Comparison of ENCODE assay signal across 9 cellular contexts in genomic region chr12:75964150-75964549, GRCh38.
DNase-seq lines count a peak whose midpoint lies in the region; ATAC-seq and TF ChIP-seq lines count a peak whose summit lies in the region.
"Had no signal": no experiment of that assay in that cellular context is flagged by ENCODE, and none has a peak within 500 bp of the region (broad histone marks: within the 10 kb centered on the region; RNA-seq: fewer than 3 reads in every experiment).

No MANE protein-coding gene starts in this region.

- no peak overlapping the region for H3K56ac ChIP-seq in mesendoderm (ENCODE audit: low read length)

- no peaks in the 10 kb centered on the region for H3K36me3 ChIP-seq in mesendoderm (ENCODE audit: control insufficient read depth, insufficient read depth, low read length)

- no peak overlapping the region for H3K4me3 ChIP-seq in mesendoderm (ENCODE audit: low read length)

- H3K36me3 Mint-ChIP-seq in activated B cell treated with CpG ODN at 0.5 μM for 24 hours (ENCODE audit: low read depth) = no peaks in the 10 kb centered on the region
- no peaks in the 10 kb centered on the region for H3K36me3 Mint-ChIP-seq in stimulated activated effector memory CD8-positive, alpha-beta T cell treated with anti-CD3 and anti-CD28 coated beads, Interleukin-12 subunit alpha, Interleukin-12 subunit beta, amount 100 ng/mL, for 72 hours

- H3K4me1 Mint-ChIP-seq in activated B cell treated with CpG ODN at 0.5 μM for 24 hours = peaks cover 8% of the 10 kb centered on the region
- H3K4me1 Mint-ChIP-seq in stimulated activated effector memory CD8-positive, alpha-beta T cell treated with anti-CD3 and anti-CD28 coated beads, Interleukin-12 subunit alpha, Interleukin-12 subunit beta, amount 100 ng/mL, for 72 hours = peaks cover 43% of the 10 kb centered on the region

- H3K27me3 ChIP-seq in mesendoderm (ENCODE audit: insufficient read depth, low read length, poor library complexity) = no peaks in the 10 kb centered on the region

- peaks cover 8% of the 10 kb centered on the region for H3K4me1 ChIP-seq in mesendoderm (ENCODE audit: control insufficient read depth, low read depth, low read length)

- H3K9me3 Mint-ChIP-seq in activated B cell treated with CpG ODN at 0.5 μM for 24 hours = no peaks in the 10 kb centered on the region
- H3K9me3 Mint-ChIP-seq in stimulated activated effector memory CD8-positive, alpha-beta T cell treated with anti-CD3 and anti-CD28 coated beads, Interleukin-12 subunit alpha, Interleukin-12 subunit beta, amount 100 ng/mL, for 72 hours = no peaks in the 10 kb centered on the region

- no peak overlapping the region for H2BK5ac ChIP-seq in mesendoderm (ENCODE audit: low read length)

- no peak overlapping the region for H3K9ac ChIP-seq in mesendoderm (ENCODE audit: low read length)

- H3K4me3 Mint-ChIP-seq in activated B cell treated with CpG ODN at 0.5 μM for 24 hours = no peak overlapping the region
- no peak overlapping the region for H3K4me3 Mint-ChIP-seq in stimulated activated effector memory CD8-positive, alpha-beta T cell treated with anti-CD3 and anti-CD28 coated beads, Interleukin-12 subunit alpha, Interleukin-12 subunit beta, amount 100 ng/mL, for 72 hours

- no peak overlapping the region for H4K5ac ChIP-seq in mesendoderm (ENCODE audit: low read length)

- H3K18ac ChIP-seq in mesendoderm (ENCODE audit: low read length) = no peak overlapping the region

- H2BK15ac ChIP-seq in mesendoderm (replicated peaks; ENCODE audit: low read depth) = no peak overlapping the region

- intact Hi-C loops in activated B cell treated with CpG ODN at 0.5 μM for 24 hours (cut with micrococcal nuclease) = no loop called here

- no peak overlapping the region for H3K27ac ChIP-seq in mesendoderm (ENCODE audit: low read depth, low read length)

- POLR2A ChIA-PET in activated B cell treated with CpG ODN at 0.5 μM for 24 hours (lab: Charles Lee) = no interaction called here

- TF ChIP-seq CTCF in activated B cell treated with CpG ODN at 0.5 μM for 24 hours (IDR thresholded peaks at IDR 0.05) = no peak

- no peak overlapping the region for H2AK5ac ChIP-seq in mesendoderm (ENCODE audit: low read length)

- H3K27ac Mint-ChIP-seq in activated B cell treated with CpG ODN at 0.5 μM for 24 hours = no peak overlapping the region
- H3K27ac Mint-ChIP-seq in stimulated activated effector memory CD8-positive, alpha-beta T cell treated with anti-CD3 and anti-CD28 coated beads, Interleukin-12 subunit alpha, Interleukin-12 subunit beta, amount 100 ng/mL, for 72 hours = peak overlapping the region; percentile 12

- DNase-seq in activated B cell treated with CpG ODN at 0.5 μM for 24 hours (no peak), dedifferentiated amniotic fluid mesenchymal stem cell (ENCODE audit: extremely low spot score) (no peak), mesendoderm (no peak)
- no peak for DNase-seq in stimulated activated effector memory CD8-positive, alpha-beta T cell treated with anti-CD3 and anti-CD28 coated beads, Interleukin-12 subunit alpha, Interleukin-12 subunit beta, amount 100 ng/mL, for 72 hours (ENCODE audit: low spot score in 2 of 2)
- DNase-seq: mammary epithelial cell, NCI-H2171 had no signal

- no peak overlapping the region for H4K8ac ChIP-seq in mesendoderm (ENCODE audit: low read depth, low read length)

- CTCF ChIA-PET in activated B cell treated with CpG ODN at 0.5 μM for 24 hours (lab: Charles Lee) = no interaction called here

- H3K4ac ChIP-seq in mesendoderm (ENCODE audit: low read depth, low read length) = no peak overlapping the region

- peak; percentile 73 for ATAC-seq in GM19351 (IDR thresholded peaks at IDR 0.05; ENCODE audit: unreplicated experiment)
- peak; percentile 44 for ATAC-seq in HG03469 (IDR thresholded peaks at IDR 0.05; ENCODE audit: unreplicated experiment)
- ATAC-seq in activated B cell treated with CpG ODN at 0.5 μM for 24 hours (ENCODE audit: low read depth) = peak; percentile 85
- peak; percentile 40 for ATAC-seq in stimulated activated effector memory CD8-positive, alpha-beta T cell treated with anti-CD3 and anti-CD28 coated beads, Interleukin-12 subunit alpha, Interleukin-12 subunit beta, amount 100 ng/mL, for 72 hours
- ATAC-seq in HG03460 (IDR thresholded peaks at IDR 0.05; ENCODE audit: unreplicated experiment) = no peak

- no CpG with 5 or more reads among the region's 1 CpG for WGBS in mesendoderm (ENCODE audit: extremely low coverage, insufficient coverage, low lambda C conversion rate)

- no peak overlapping the region for H3K4me2 ChIP-seq in mesendoderm (ENCODE audit: low read length)

- no peaks in the 10 kb centered on the region for H3K79me2 ChIP-seq in mesendoderm (ENCODE audit: control insufficient read depth, insufficient read depth, low read length)

- H2BK120ac ChIP-seq in mesendoderm (ENCODE audit: low read depth, low read length) = no peak overlapping the region

- peaks cover 3% of the 10 kb centered on the region for H3K27me3 Mint-ChIP-seq in activated B cell treated with CpG ODN at 0.5 μM for 24 hours

- no peaks in the 10 kb centered on the region for H3K79me1 ChIP-seq in mesendoderm (ENCODE audit: low read length)

- H3K23ac ChIP-seq in mesendoderm (ENCODE audit: low read length) = no peak overlapping the region
